In genomic region chr4:181502611-181503010, GRCh38 we compare ENCODE assay signal across 21 cellular contexts.
"Had no signal": no experiment of that assay in that cellular context is flagged by ENCODE, and none has a peak within 500 bp of the region (broad histone marks: within the 10 kb centered on the region; RNA-seq: fewer than 3 reads in every experiment).

No MANE protein-coding gene starts in this region.

- H3K9me3 Mint-ChIP-seq: dendritic cell treated with granulocyte-macrophage colony-stimulating factor and Interleukin-4, amounts not matched to agents 40 ng/mL and 50 ng/mL, for 4 days; stimulated activated naive CD8-positive, alpha-beta T cell treated with anti-CD3 and anti-CD28 coated beads, Interleukin-15, Interleukin-2, amounts not matched to agents 100 ng/mL and 50 ng/mL, for 24 hours had no signal

- H2AFZ ChIP-seq: hepatocyte had no signal

- H3K27ac ChIP-seq: esophagus squamous epithelium, foreskin keratinocyte, hepatocyte, spleen, testis, tibial nerve, upper lobe of right lung, vagina had no signal

- H3K9me3 ChIP-seq: esophagus squamous epithelium, testis, tibial nerve, upper lobe of right lung, vagina had no signal

- FAIRE-seq: islet of Langerhans had no signal

- H3K4me3 ChIP-seq: esophagus squamous epithelium, hepatocyte, spleen, testis, tibial nerve, upper lobe of right lung, vagina had no signal

- H3K27me3 Mint-ChIP-seq: dendritic cell treated with granulocyte-macrophage colony-stimulating factor and Interleukin-4, amounts not matched to agents 40 ng/mL and 50 ng/mL, for 4 days; effector memory CD8-positive, alpha-beta T cell; naive thymus-derived CD4-positive, alpha-beta T cell; stimulated activated memory B cell treated with anti-CD40 and anti-IgM and Interleukin-4, amounts not matched to agents 10 μg/mL and 1 μg/mL and 100 μg/mL, for 72 hours; stimulated activated naive CD8-positive, alpha-beta T cell treated with anti-CD3 and anti-CD28 coated beads, Interleukin-15, Interleukin-2, amounts not matched to agents 100 ng/mL and 50 ng/mL, for 24 hours had no signal

- H3K4me2 ChIP-seq: hepatocyte had no signal

- H3K36me3 ChIP-seq: esophagus squamous epithelium, spleen, tibial nerve, upper lobe of right lung, vagina had no signal

- H3K27ac Mint-ChIP-seq: dendritic cell treated with granulocyte-macrophage colony-stimulating factor and Interleukin-4, amounts not matched to agents 40 ng/mL and 50 ng/mL, for 4 days; effector memory CD8-positive, alpha-beta T cell; naive thymus-derived CD4-positive, alpha-beta T cell; nephron progenitor cell; stimulated activated memory B cell treated with anti-CD40 and anti-IgM and Interleukin-4, amounts not matched to agents 10 μg/mL and 1 μg/mL and 100 μg/mL, for 72 hours; stimulated activated naive CD8-positive, alpha-beta T cell treated with anti-CD3 and anti-CD28 coated beads, Interleukin-15, Interleukin-2, amounts not matched to agents 100 ng/mL and 50 ng/mL, for 24 hours had no signal

- H3K27me3 ChIP-seq: esophagus squamous epithelium, foreskin keratinocyte, spleen, testis, tibial nerve, upper lobe of right lung, vagina had no signal

- H3K4me1 Mint-ChIP-seq: naive thymus-derived CD4-positive, alpha-beta T cell; stimulated activated memory B cell treated with anti-CD40 and anti-IgM and Interleukin-4, amounts not matched to agents 10 μg/mL and 1 μg/mL and 100 μg/mL, for 72 hours had no signal

- H3K36me3 Mint-ChIP-seq: naive thymus-derived CD4-positive, alpha-beta T cell; stimulated activated memory B cell treated with anti-CD40 and anti-IgM and Interleukin-4, amounts not matched to agents 10 μg/mL and 1 μg/mL and 100 μg/mL, for 72 hours had no signal

- H3K4me3 Mint-ChIP-seq: dendritic cell treated with granulocyte-macrophage colony-stimulating factor and Interleukin-4, amounts not matched to agents 40 ng/mL and 50 ng/mL, for 4 days; effector memory CD8-positive, alpha-beta T cell; naive thymus-derived CD4-positive, alpha-beta T cell; nephron progenitor cell; stimulated activated memory B cell treated with anti-CD40 and anti-IgM and Interleukin-4, amounts not matched to agents 10 μg/mL and 1 μg/mL and 100 μg/mL, for 72 hours; stimulated activated naive CD8-positive, alpha-beta T cell treated with anti-CD3 and anti-CD28 coated beads, Interleukin-15, Interleukin-2, amounts not matched to agents 100 ng/mL and 50 ng/mL, for 24 hours had no signal

- H3K4me1 ChIP-seq: esophagus squamous epithelium, foreskin keratinocyte, spleen, testis, tibial nerve, upper lobe of right lung, vagina had no signal

- DNase-seq: effector memory CD8-positive, alpha-beta T cell; esophagus squamous epithelium; foreskin keratinocyte; head of caudate nucleus; mammary epithelial cell; naive thymus-derived CD4-positive, alpha-beta T cell; nephron progenitor cell; posterior cingulate gyrus; spleen; stimulated activated CD4-positive, alpha-beta T cell treated with anti-CD3 and anti-CD28 coated beads, Interleukin-15, amount 100 ng/mL, for 24 hours; stimulated activated CD4-positive, alpha-beta T cell treated with anti-CD3 and anti-CD28 coated beads, Interleukin-1b, Interleukin-23, amount 100 ng/mL, for 48 hours; stimulated activated CD4-positive, alpha-beta T cell treated with anti-CD3 and anti-CD28 coated beads, Interleukin-4, amount 100 ng/mL, for 24 hours; testis; upper lobe of right lung had no signal
